Comparison of ENCODE assay signal across 20 cellular contexts in genomic region chr4:164730705-164731393, GRCh38. TPM values are rescaled to one million over a fixed set of nuclear protein-coding genes. Genes with fewer than 3 reads are reported as not detected.
DNase-seq lines count a peak whose midpoint lies in the region; ATAC-seq and TF ChIP-seq lines count a peak whose summit lies in the region.
"Had no signal": no experiment of that assay in that cellular context is flagged by ENCODE, and none has a peak within 500 bp of the region (broad histone marks: within the 10 kb centered on the region; RNA-seq: fewer than 3 reads in every experiment).

No MANE protein-coding gene starts in this region.

- BruUV-seq in A673 (replicated peaks; lab: Mats Ljungman, UMichigan): no TSS peak

- no peaks in the 10 kb centered on the region for H3K9me3 ChIP-seq in cardiac muscle cell (ENCODE audit: low read depth)
- no peaks in the 10 kb centered on the region for H3K9me3 ChIP-seq in left ventricle myocardium inferior (replicated peaks)
- H3K9me3 ChIP-seq in A673 (ENCODE audit: low read depth, low read length, poor library complexity, severe bottlenecking): no peaks in the 10 kb centered on the region
- no peaks in the 10 kb centered on the region for H3K9me3 ChIP-seq in SK-N-MC (ENCODE audit: low read depth, low read length)
- H3K9me3 ChIP-seq: A549, Caco-2 had no signal

- H3K36me3 ChIP-seq in cardiac muscle cell (no peaks in the 10 kb centered on the region), left ventricle myocardium inferior (no peaks in the 10 kb centered on the region), A673 (ENCODE audit: insufficient read depth, low read length, poor library complexity, severe bottlenecking) (no peaks in the 10 kb centered on the region), SK-N-MC (ENCODE audit: insufficient read depth, low read length) (no peaks in the 10 kb centered on the region)

- CTCF ChIA-PET in A673 (lab: Charles Lee): interaction anchor here (1.2 to 1.8 kb wide), 2 partner anchors 249 to 1174 kb away, joined by 7 to 19 read pairs; no protein-coding TSS in a partner anchor
- CTCF ChIA-PET in activated CD8-positive, alpha-beta T cell treated with anti-CD3 and anti-CD28 coated beads, Interleukin-2, amount 10 ng/mL, durations not matched to agents 7 days and 5 days (lab: Charles Lee): interaction anchor here (0.9 to 2.4 kb wide), 12 partner anchors 8 to 1182 kb away, joined by 3 to 10 read pairs (median 4); no protein-coding TSS in a partner anchor

- no peaks in the 10 kb centered on the region for H3K36me3 Mint-ChIP-seq in activated CD8-positive, alpha-beta T cell treated with anti-CD3 and anti-CD28 coated beads, Interleukin-2, amount 10 ng/mL, durations not matched to agents 7 days and 5 days (ENCODE audit: low read depth)
- H3K36me3 Mint-ChIP-seq: CD4-positive, CD25-positive, alpha-beta regulatory T cell; CD8-positive, alpha-beta T cell had no signal

- intact Hi-C loops in left ventricle myocardium inferior (cut with micrococcal nuclease): loop anchor here (10.0 kb wide), 1 partner anchor 1176 kb away; no protein-coding TSS in a partner anchor
- intact Hi-C loops in A673 (cut with micrococcal nuclease; ENCODE audit: unreplicated experiment): loop anchor here (2.0 to 10.0 kb wide), 8 partner anchors 248 to 1179 kb away; a partner anchor contains a TSS

- peak overlapping the region; percentile 52 for H3K9ac ChIP-seq in SK-N-MC (ENCODE audit: insufficient read length)

- DNase-seq in cardiac muscle cell (ENCODE audit: low read depth in 1 of 2, low spot score in 1 of 2): no peak
- DNase-seq in left ventricle myocardium inferior: no peak
- no peak for DNase-seq in A673 (ENCODE audit: low spot score)
- peak; percentile 25 for DNase-seq in GM12865 (ENCODE audit: low read depth)
- DNase-seq in SK-N-MC (ENCODE audit: low read depth, low spot score): no peak
- DNase-seq in activated CD8-positive, alpha-beta T cell treated with anti-CD3 and anti-CD28 coated beads, Interleukin-2, amount 10 ng/mL, durations not matched to agents 7 days and 5 days: no peak
- DNase-seq: 8988T; Caco-2; CD4-positive, CD25-positive, alpha-beta regulatory T cell; CD8-positive, alpha-beta T cell; DMS153; DND-41; H9 had no signal

- TF ChIP-seq CTCF in cardiac muscle cell (IDR thresholded peaks at IDR 0.05; ENCODE audit: low read depth, low read length): no peak
- no peak for TF ChIP-seq CTCF in left ventricle myocardium inferior (IDR thresholded peaks at IDR 0.05; ENCODE audit: borderline replicate concordance)
- TF ChIP-seq CTCF in A673 (conservative IDR thresholded peaks at IDR 0.05; ENCODE audit: low read depth, low read length): no peak
- TF ChIP-seq CTCF in GM12865 (IDR thresholded peaks at IDR 0.05; ENCODE audit: insufficient read depth, low read depth, low read length, missing control alignments): no peak

- peaks cover 13% of the 10 kb centered on the region for H3K4me1 ChIP-seq in cardiac muscle cell (ENCODE audit: low read depth)
- peaks cover 5% of the 10 kb centered on the region for H3K4me1 ChIP-seq in left ventricle myocardium inferior
- peaks cover 25% of the 10 kb centered on the region for H3K4me1 ChIP-seq in A673 (ENCODE audit: insufficient read depth, low read length, poor library complexity, severe bottlenecking)
- H3K4me1 ChIP-seq: A549, Caco-2 had no signal

- no peak overlapping the region for H3K27ac Mint-ChIP-seq in activated CD8-positive, alpha-beta T cell treated with anti-CD3 and anti-CD28 coated beads, Interleukin-2, amount 10 ng/mL, durations not matched to agents 7 days and 5 days
- H3K27ac Mint-ChIP-seq: CD4-positive, CD25-positive, alpha-beta regulatory T cell; CD8-positive, alpha-beta T cell; GM23338; H9 had no signal

- peaks cover 12% of the 10 kb centered on the region for H3K27me3 Mint-ChIP-seq in activated CD8-positive, alpha-beta T cell treated with anti-CD3 and anti-CD28 coated beads, Interleukin-2, amount 10 ng/mL, durations not matched to agents 7 days and 5 days (ENCODE audit: low read depth)
- H3K27me3 Mint-ChIP-seq: CD4-positive, CD25-positive, alpha-beta regulatory T cell had no signal

- H3K4me1 Mint-ChIP-seq in activated CD8-positive, alpha-beta T cell treated with anti-CD3 and anti-CD28 coated beads, Interleukin-2, amount 10 ng/mL, durations not matched to agents 7 days and 5 days (ENCODE audit: low read depth): peaks cover 6% of the 10 kb centered on the region
- H3K4me1 Mint-ChIP-seq: GM23338 had no signal

- no peaks in the 10 kb centered on the region for H3K9me3 Mint-ChIP-seq in activated CD8-positive, alpha-beta T cell treated with anti-CD3 and anti-CD28 coated beads, Interleukin-2, amount 10 ng/mL, durations not matched to agents 7 days and 5 days (ENCODE audit: insufficient read depth)
- H3K9me3 Mint-ChIP-seq: CD4-positive, CD25-positive, alpha-beta regulatory T cell; CD8-positive, alpha-beta T cell; GM23338; H9 had no signal

- POLR2A ChIA-PET in A673 (lab: Charles Lee; ENCODE audit: low non-redundant PET): interaction anchor here (0.6 kb wide), 1 partner anchor 15 kb away, joined by 4 read pairs; no protein-coding TSS in a partner anchor
- POLR2A ChIA-PET in activated CD8-positive, alpha-beta T cell treated with anti-CD3 and anti-CD28 coated beads, Interleukin-2, amount 10 ng/mL, durations not matched to agents 7 days and 5 days (lab: Charles Lee): no interaction called here

- no peak overlapping the region for H3K4me3 Mint-ChIP-seq in activated CD8-positive, alpha-beta T cell treated with anti-CD3 and anti-CD28 coated beads, Interleukin-2, amount 10 ng/mL, durations not matched to agents 7 days and 5 days
- H3K4me3 Mint-ChIP-seq: CD4-positive, CD25-positive, alpha-beta regulatory T cell; CD8-positive, alpha-beta T cell; GM23338; H9 had no signal

- H3K27ac ChIP-seq in cardiac muscle cell (peak overlapping the region; percentile 9), left ventricle myocardium inferior (replicated peaks) (no peak overlapping the region), A673 (ENCODE audit: low read depth, low read length, poor library complexity, severe bottlenecking) (peak overlapping the region; percentile 34), SK-N-MC (peak overlapping the region; percentile 94)
- H3K27ac ChIP-seq: A549, C4-2B had no signal

- H3K4me3 ChIP-seq in cardiac muscle cell (no peak overlapping the region), left ventricle myocardium inferior (no peak overlapping the region), A673 (ENCODE audit: low read depth, low read length, poor library complexity, severe bottlenecking) (no peak overlapping the region), GM12865 (ENCODE audit: low read depth, low read length) (no peak overlapping the region), SK-N-MC (no peak overlapping the region)
- H3K4me3 ChIP-seq: A549, GM12878, GM23338 had no signal

- H3K27me3 ChIP-seq in cardiac muscle cell (no peaks in the 10 kb centered on the region), left ventricle myocardium inferior (ENCODE audit: low read depth) (no peaks in the 10 kb centered on the region), A673 (replicated peaks; ENCODE audit: insufficient read depth, low read depth, low read length, poor library complexity) (no peaks in the 10 kb centered on the region)

- ATAC-seq in GM21515 (IDR thresholded peaks at IDR 0.05; ENCODE audit: unreplicated experiment): no peak
- ATAC-seq in activated CD8-positive, alpha-beta T cell treated with anti-CD3 and anti-CD28 coated beads, Interleukin-2, amount 10 ng/mL, durations not matched to agents 7 days and 5 days: no peak
- ATAC-seq: A549; CD8-positive, alpha-beta T cell; GM12878; GM23338; HCT116 had no signal

RNA-seq across cellular contexts. Expression of gene SMIM31, which starts 23.1 kb away (rescaled TPM):
- total RNA-seq in cardiac muscle cell: not detected in 2 replicates
- polyA plus RNA-seq in cardiac muscle cell: not detected in 2 replicates
- total RNA-seq in left ventricle myocardium inferior: not detected
- not detected in 2 replicates for total RNA-seq in A673 (2021)
- not detected for total RNA-seq in activated CD8-positive, alpha-beta T cell treated with anti-CD3 and anti-CD28 coated beads, Interleukin-2, amount 10 ng/mL, durations not matched to agents 7 days and 5 days
- total RNA-seq: Caco-2; CD4-positive, CD25-positive, alpha-beta regulatory T cell; CD8-positive, alpha-beta T cell; GM12878; GM23338; H9 had no signal
- polyA plus RNA-seq: BJ; CD4-positive, CD25-positive, alpha-beta regulatory T cell; GM12878; GM23338 had no signal
